ENCODE assay signal across 25 cellular contexts in the genomic region with DNA sequence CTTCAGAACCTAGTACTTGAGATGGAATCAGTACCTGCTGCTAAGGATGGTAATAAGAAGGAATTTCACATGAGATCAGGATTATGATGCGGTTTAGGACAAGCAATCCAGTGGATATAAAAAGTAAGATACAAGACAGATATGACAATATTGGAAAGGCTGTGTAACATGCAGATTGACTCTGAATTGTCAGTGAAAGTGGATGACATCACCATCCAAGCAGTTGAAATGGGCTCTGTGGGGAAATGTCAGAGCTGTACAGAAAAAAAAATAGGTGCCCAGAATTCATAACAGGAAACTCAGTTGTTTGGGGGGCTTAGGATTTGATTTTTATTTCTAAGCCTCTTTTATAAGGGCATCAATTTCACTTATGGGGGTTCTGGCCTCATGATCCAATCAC.
"Had no signal": no experiment of that assay in that cellular context is flagged by ENCODE, and none has a peak within 500 bp of the region (broad histone marks: within the 10 kb centered on the region; RNA-seq: fewer than 3 reads in every experiment).

No MANE protein-coding gene starts in this region.

- H3K27me3 ChIP-seq: adrenal gland, SJCRH30 had no signal

- H3K36me3 ChIP-seq: adrenal gland, SJCRH30 had no signal

- H3K9me3 ChIP-seq: adrenal gland, SJCRH30 had no signal

- H3K4me3 ChIP-seq: adrenal gland, SJCRH30 had no signal

- H3K27ac ChIP-seq: adrenal gland, SJCRH30 had no signal

- DNase-seq: activated CD4-positive, alpha-beta memory T cell treated with anti-CD3 and anti-CD28 coated beads, Interleukin-2, amount 10 ng/mL, durations not matched to agents 7 days and 5 days; activated CD4-positive, alpha-beta T cell treated with anti-CD3 and anti-CD28 coated beads for 36 hours; activated CD4-positive, alpha-beta T cell treated with anti-CD3 and anti-CD28 coated beads, Interleukin-2, amount 50 U/mL, for 1 hour; activated gamma-delta T cell; activated naive CD4-positive, alpha-beta T cell treated with anti-CD3 and anti-CD28 coated beads, Interleukin-2, amount 50 U/mL, for 16 hours; activated naive CD8-positive, alpha-beta T cell treated with anti-CD3 and anti-CD28 coated beads, Interleukin-2, amount 10 ng/mL, durations not matched to agents 7 days and 5 days; activated T-cell treated with anti-CD3 and anti-CD28 coated beads for 4 hours; activated T-cell treated with anti-CD3 and anti-CD28 coated beads, Interleukin-2, amount 50 U/mL, for 48 hours; adrenal gland; anterior cingulate cortex; cerebellar nuclear complex; MM.1S; NCI-H1105 treated with DMSO at 0.1 percent for 48 hours; NCI-H1436 treated with DMSO at 0.1 percent for 48 hours; NCI-H187; NCI-H2081 treated with DMSO at 0.1 percent for 48 hours; NCI-H446 treated with DMSO at 0.1 percent for 48 hours; NCI-H526; NCI-H774; NK-92 treated with Interleukin-12 subunit alpha and Interleukin-12 subunit beta, amount 100 ng/mL, for 24 hours; OCI-M1; Right ventricle myocardium superior; RPMI8226; SJCRH30; SW 1271 had no signal

- H3K4me1 ChIP-seq: adrenal gland, SJCRH30 had no signal
